Comparison of ENCODE assay signal across 16 cellular contexts in the genomic region with DNA sequence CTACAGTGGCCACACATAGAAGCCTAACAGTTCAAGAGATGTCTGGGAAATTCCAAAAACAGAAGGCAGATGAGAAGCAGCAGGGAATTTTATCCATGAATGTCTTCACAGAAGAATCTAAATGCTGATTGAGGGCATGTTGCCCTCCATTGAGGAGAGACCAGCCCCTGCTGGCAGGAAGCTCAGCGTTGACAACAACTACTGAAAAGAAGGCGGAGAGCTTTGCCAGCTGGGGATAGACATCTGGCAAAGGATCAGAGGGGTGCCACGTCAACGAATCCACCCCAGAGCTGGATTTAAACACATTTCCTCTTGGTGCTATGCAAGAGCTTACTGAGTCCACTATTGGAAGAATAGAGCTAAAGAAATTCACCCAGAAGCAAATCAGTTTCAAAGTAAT.
DNase-seq lines count a peak whose midpoint lies in the region; TF ChIP-seq lines count a peak whose summit lies in the region.
"Had no signal": no experiment of that assay in that cellular context is flagged by ENCODE, and none has a peak within 500 bp of the region (broad histone marks: within the 10 kb centered on the region; RNA-seq: fewer than 3 reads in every experiment).

No MANE protein-coding gene starts in this region.

- H3K36me3 ChIP-seq in MG63 (no peaks in the 10 kb centered on the region), iPS-20b (ENCODE audit: insufficient read depth, low read depth, low read length) (no peaks in the 10 kb centered on the region)
- H3K36me3 ChIP-seq: left ventricle myocardium inferior, ovary, WERI-Rb-1 had no signal

- H3K9me3 Mint-ChIP-seq in osteocyte (ENCODE audit: unreplicated experiment) = no peaks in the 10 kb centered on the region
- peaks cover 2% of the 10 kb centered on the region for H3K9me3 Mint-ChIP-seq in activated T-cell treated with anti-CD3 and anti-CD28 coated beads, Interleukin-2, amount 50 U/mL, for 24 hours
- H3K9me3 Mint-ChIP-seq: activated T-helper 17 cell treated with anti-CD3 and anti-CD28 coated beads, Interleukin-2, amount 50 U/mL, for 72 hours had no signal

- DNase-seq in COR-L47 (lab: John Stamatoyannopoulos, UW) (peak; percentile 84), MG63 (peak; percentile 18), astrocyte of the hippocampus (ENCODE audit: low read depth, low spot score) (peak; percentile 77), osteocyte (ENCODE audit: extremely low spot score, unreplicated experiment) (no peak), NCI-H1417 treated with DMSO at 0.1 percent for 48 hours (lab: John Stamatoyannopoulos, UW) (no peak), LoVo (ENCODE audit: low spot score) (no peak)
- no peak for DNase-seq in activated T-cell treated with anti-CD3 and anti-CD28 coated beads, Interleukin-2, amount 50 U/mL, for 24 hours
- DNase-seq: activated CD8-positive, alpha-beta memory T cell treated with anti-CD3 and anti-CD28 coated beads for 24 hours; GF-D8; left ventricle myocardium inferior; ovary; Right ventricle myocardium superior; WERI-Rb-1 had no signal

- H3K27ac Mint-ChIP-seq in osteocyte (ENCODE audit: unreplicated experiment) = no peak overlapping the region
- no peak overlapping the region for H3K27ac Mint-ChIP-seq in activated T-cell treated with anti-CD3 and anti-CD28 coated beads, Interleukin-2, amount 50 U/mL, for 24 hours
- H3K27ac Mint-ChIP-seq: activated T-helper 17 cell treated with anti-CD3 and anti-CD28 coated beads, Interleukin-2, amount 50 U/mL, for 72 hours had no signal

- no peak overlapping the region for H3K9ac ChIP-seq in iPS-20b (ENCODE audit: low read depth, low read length)

- H3K4me1 ChIP-seq in iPS-20b (ENCODE audit: insufficient read depth, low read length) = peaks cover 6% of the 10 kb centered on the region; the same call in 1 of the 2 replicates
- H3K4me1 ChIP-seq: left ventricle myocardium inferior had no signal

- no peaks in the 10 kb centered on the region for H3K36me3 Mint-ChIP-seq in osteocyte (ENCODE audit: unreplicated experiment)
- H3K36me3 Mint-ChIP-seq in activated T-cell treated with anti-CD3 and anti-CD28 coated beads, Interleukin-2, amount 50 U/mL, for 24 hours (ENCODE audit: low read depth) = no peaks in the 10 kb centered on the region

- no peaks in the 10 kb centered on the region for H3K4me1 Mint-ChIP-seq in osteocyte (ENCODE audit: unreplicated experiment)
- no peaks in the 10 kb centered on the region for H3K4me1 Mint-ChIP-seq in activated T-cell treated with anti-CD3 and anti-CD28 coated beads, Interleukin-2, amount 50 U/mL, for 24 hours (ENCODE audit: low read depth)
- H3K4me1 Mint-ChIP-seq: activated T-helper 17 cell treated with anti-CD3 and anti-CD28 coated beads, Interleukin-2, amount 50 U/mL, for 72 hours had no signal

- H3K9me3 ChIP-seq in MG63 (no peaks in the 10 kb centered on the region), iPS-20b (ENCODE audit: insufficient read depth, low read depth, low read length) (no peaks in the 10 kb centered on the region)
- H3K9me3 ChIP-seq: left ventricle myocardium inferior, ovary had no signal

- no peak overlapping the region for H3K4me3 Mint-ChIP-seq in osteocyte (ENCODE audit: unreplicated experiment)
- no peak overlapping the region for H3K4me3 Mint-ChIP-seq in activated T-cell treated with anti-CD3 and anti-CD28 coated beads, Interleukin-2, amount 50 U/mL, for 24 hours
- H3K4me3 Mint-ChIP-seq: activated T-helper 17 cell treated with anti-CD3 and anti-CD28 coated beads, Interleukin-2, amount 50 U/mL, for 72 hours had no signal

- no peaks in the 10 kb centered on the region for H3K27me3 ChIP-seq in MG63
- no peaks in the 10 kb centered on the region for H3K27me3 ChIP-seq in iPS-20b (ENCODE audit: insufficient read depth, low read length)
- H3K27me3 ChIP-seq: ovary had no signal

- no peak overlapping the region for H3K27ac ChIP-seq in iPS-20b (ENCODE audit: low read length)
- H3K27ac ChIP-seq: left ventricle myocardium inferior, ovary, WERI-Rb-1 had no signal

- peaks cover 6% of the 10 kb centered on the region for H3K27me3 Mint-ChIP-seq in osteocyte (ENCODE audit: unreplicated experiment)
- no peaks in the 10 kb centered on the region for H3K27me3 Mint-ChIP-seq in activated T-cell treated with anti-CD3 and anti-CD28 coated beads, Interleukin-2, amount 50 U/mL, for 24 hours

- no peak for TF ChIP-seq CTCF in osteocyte (IDR thresholded peaks at IDR 0.05)

- H3K4me3 ChIP-seq in MG63 = no peak overlapping the region
- peak overlapping the region; percentile 25; the same call in 1 of the 2 replicates for H3K4me3 ChIP-seq in iPS-20b (ENCODE audit: low read length)
- H3K4me3 ChIP-seq: K562, left ventricle myocardium inferior, ovary had no signal

Comparison
In these comparisons a context has a peak if more than half of its experiments do, and no peak if none do; other contexts are left out.
1. DNase-seq: peak in COR-L47 (single experiment), MG63 (single experiment) and astrocyte of the hippocampus (single experiment); none in osteocyte (single experiment), NCI-H1417 treated with DMSO at 0.1 percent for 48 hours (single experiment), LoVo (single experiment) and activated T-cell treated with anti-CD3 and anti-CD28 coated beads, Interleukin-2, amount 50 U/mL, for 24 hours (single experiment).